25 cellular contexts compared by ENCODE assay signal in the genomic region with DNA sequence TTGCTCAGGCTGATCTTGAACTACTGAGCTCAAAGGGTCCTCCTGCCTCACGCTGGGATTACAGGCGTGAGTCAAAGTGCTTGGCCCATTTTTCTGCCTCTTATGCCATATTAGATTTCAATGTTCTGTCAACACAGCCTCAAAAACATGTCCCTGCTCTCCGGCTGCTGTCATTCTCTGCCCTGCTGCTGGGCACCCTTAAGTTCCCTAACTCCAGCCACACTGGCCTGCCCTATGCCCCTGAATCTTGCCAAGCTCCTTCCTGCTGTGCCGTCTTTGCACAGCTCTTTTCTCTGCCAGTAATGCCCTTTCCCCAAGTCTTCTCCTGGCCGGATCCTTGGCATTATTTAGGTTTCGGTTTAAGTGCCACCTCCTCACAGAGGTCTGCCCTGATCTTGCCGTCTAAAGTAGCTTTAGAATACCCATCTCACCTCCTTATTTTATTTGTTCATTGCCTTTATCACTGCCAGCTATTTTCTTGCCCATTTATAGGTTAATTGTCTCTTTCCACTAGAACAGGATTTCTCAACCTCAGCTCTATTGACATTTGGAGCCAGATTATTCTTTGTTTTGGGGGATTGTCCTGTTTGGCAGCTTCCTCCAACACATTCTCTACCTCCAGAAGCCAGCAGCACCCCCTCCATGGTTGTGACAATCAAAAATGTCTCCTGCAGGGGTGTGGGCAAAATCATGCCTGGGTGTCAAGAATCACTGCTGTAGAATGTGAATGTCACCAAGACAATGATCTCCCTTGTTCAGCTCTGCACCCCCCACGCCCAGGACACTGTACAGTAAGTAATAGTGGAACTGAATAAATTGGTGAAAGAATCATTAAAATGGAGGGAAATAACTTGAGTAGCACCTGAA.
DNase-seq lines count a peak whose midpoint lies in the region; ATAC-seq, FAIRE-seq and TF ChIP-seq lines count a peak whose summit lies in the region.
"Had no signal": no experiment of that assay in that cellular context is flagged by ENCODE, and none has a peak within 500 bp of the region (broad histone marks: within the 10 kb centered on the region; RNA-seq: fewer than 3 reads in every experiment).

No MANE protein-coding gene starts in this region.

- CTCF ChIA-PET in HepG2 (lab: Yijun Ruan, JAX; ENCODE audit: low intra/inter-chr PET ratio, low total read pairs) = no interaction called here

- no peak for ATAC-seq in HepG2
- ATAC-seq: A549, GM12878, Panc1 had no signal

- H3K4me1 ChIP-seq in liver (ENCODE audit: control insufficient read depth in 4 of 4, insufficient read depth in 4 of 4, low read length in 3 of 4) (peaks cover 1 to 19% (median 17%) of the 10 kb centered on the region in 4 donors), HepG2 (ENCODE audit: insufficient read depth, low read length) (no peaks in the 10 kb centered on the region), parathyroid adenoma (peaks cover 3% of the 10 kb centered on the region), tibial nerve (peaks cover 0 to 7% (median 0%) of the 10 kb centered on the region in 4 donors)
- H3K4me1 ChIP-seq: A549, Caco-2 had no signal

- in situ Hi-C loops in HepG2 (cut with HindIII; ENCODE audit: extremely low pct_ligation_motif_present, low pct_unique_long_range_greater_than_20kb) = no loop called here

- H3K4me2 ChIP-seq in HepG2 (ENCODE audit: low read depth, low read length) = no peak overlapping the region
- no peak overlapping the region for H3K4me2 ChIP-seq in parathyroid adenoma (ENCODE audit: low read length)
- H3K4me2 ChIP-seq: A549 had no signal

- FAIRE-seq in HepG2 (lab: Jason Lieb, UNC) (no peak), GM12891 (lab: Jason Lieb, UNC) (no peak)
- FAIRE-seq: A549, GM12878 had no signal

- no peaks in the 10 kb centered on the region for H3K9me3 ChIP-seq in liver (ENCODE audit: control insufficient read depth in 4 of 4, low read length in 3 of 4)
- H3K9me3 ChIP-seq in HepG2 (ENCODE audit: low read length) = no peaks in the 10 kb centered on the region
- no peaks in the 10 kb centered on the region for H3K9me3 ChIP-seq in parathyroid adenoma (ENCODE audit: control insufficient read depth, low read length)
- no peaks in the 10 kb centered on the region for H3K9me3 ChIP-seq in tibial nerve
- H3K9me3 ChIP-seq: A549, Caco-2 had no signal

- H3K4me3 ChIP-seq in liver (ENCODE audit: low read depth in 1 of 3, low read length in 3 of 3) (peak overlapping the region in 1 of 3 donors; percentile 15), HepG2 (replicated peaks in 1 of 3; ENCODE audit: insufficient read depth in 1 of 3, low read depth in 2 of 3, low read length in 3 of 3) (no peak overlapping the region), parathyroid adenoma (ENCODE audit: low read depth, low read length) (no peak overlapping the region), tibial nerve (peak overlapping the region in 2 of 4 donors; percentile 16)
- H3K4me3 ChIP-seq: A549, GM12878 had no signal

- TF ChIP-seq RAD21 in liver (IDR thresholded peaks at IDR 0.05) (peak in 1 of 2 donors; percentile 50), HepG2 (CRISPR knock-in tag; IDR thresholded peaks at IDR 0.05) (no peak)

- H3K36me3 ChIP-seq in liver (ENCODE audit: control insufficient read depth in 4 of 4, insufficient read depth in 3 of 4, low read depth in 1 of 4, low read length in 3 of 4) (peaks cover 0 to 1% (median 0%) of the 10 kb centered on the region in 4 donors), HepG2 (replicated peaks in 1 of 2; ENCODE audit: control insufficient read depth in 1 of 2, insufficient read depth in 2 of 2, low read length in 2 of 2) (no peaks in the 10 kb centered on the region), parathyroid adenoma (ENCODE audit: control insufficient read depth, insufficient read depth, low read length) (no peaks in the 10 kb centered on the region), tibial nerve (no peaks in the 10 kb centered on the region)

- POLR2A ChIA-PET in HepG2 (lab: Yijun Ruan, JAX) = no interaction called here

- DNase-seq in HepG2 (ENCODE audit: low spot score) (no peak), globus pallidus (ENCODE audit: low spot score) (peak; percentile 54), tibial nerve (ENCODE audit: low spot score in 2 of 2) (no peak), NCI-H2081 treated with DMSO at 0.1 percent for 48 hours (lab: John Stamatoyannopoulos, UW) (no peak), GM12891 (ENCODE audit: insufficient read length, low spot score) (no peak)
- DNase-seq in activated effector memory CD4-positive, alpha-beta T cell treated with anti-CD3 and anti-CD28 coated beads, Interleukin-2, amount 50 U/mL, for 16 hours = no peak
- DNase-seq: AML-193; Caco-2; CD4-positive, alpha-beta memory T cell; GDM1; NCI-H1048; NCI-H1417; NCI-H1694; NCI-H2107; NCI-H446 treated with DMSO at 0.1 percent for 48 hours; NCI-H526; NCI-H82; SHP77 had no signal

- H3K9ac ChIP-seq in liver (ENCODE audit: low read depth in 1 of 2, low read length in 2 of 2) (no peak overlapping the region), HepG2 (ENCODE audit: insufficient read depth, low read depth, low read length) (no peak overlapping the region), parathyroid adenoma (no peak overlapping the region)

- TF ChIP-seq CTCF in liver (IDR thresholded peaks at IDR 0.05; ENCODE audit: low read depth, low read length, missing input control) (no peak), HepG2 (CRISPR knock-in tag; IDR thresholded peaks at IDR 0.05) (no peak), parathyroid adenoma (IDR thresholded peaks at IDR 0.05) (no peak), tibial nerve (IDR thresholded peaks at IDR 0.05) (no peak)

- intact Hi-C loops in HepG2 (cut with micrococcal nuclease; ENCODE audit: unreplicated experiment) = no loop called here

- TF ChIP-seq POLR2A in HepG2 (IDR thresholded peaks at IDR 0.05; ENCODE audit: insufficient read depth in 1 of 2, low read depth in 2 of 2, low read length in 2 of 2) (no peak), tibial nerve (IDR thresholded peaks at IDR 0.05) (no peak), GM12891 (IDR thresholded peaks at IDR 0.05; ENCODE audit: low read depth, low read length) (no peak)

- H3K27ac ChIP-seq in liver (ENCODE audit: low read depth in 1 of 2, low read length in 2 of 2) (peak overlapping the region; percentile 9 to 51), HepG2 (ENCODE audit: extremely low read length, insufficient read depth, low read length) (no peak overlapping the region), parathyroid adenoma (no peak overlapping the region), tibial nerve (peak overlapping the region in 3 of 4 donors; percentile 13 to 76 (median 23))
- H3K27ac ChIP-seq: A549, HL-60, RWPE1 had no signal

- H3K27me3 ChIP-seq in liver (ENCODE audit: control insufficient read depth in 4 of 4, insufficient read depth in 4 of 4, low read length in 3 of 4) (no peaks in the 10 kb centered on the region), HepG2 (ENCODE audit: control insufficient read depth in 1 of 2, insufficient read depth in 2 of 2, low read length in 2 of 2) (peaks cover 2 to 26% of the 10 kb centered on the region in 2 experiments; a peak in 2 of 5 replicates), parathyroid adenoma (ENCODE audit: control insufficient read depth, insufficient read depth, low read length) (no peaks in the 10 kb centered on the region), tibial nerve (no peaks in the 10 kb centered on the region)

- no peaks in the 10 kb centered on the region for H4K20me1 ChIP-seq in HepG2 (ENCODE audit: insufficient read depth, low read length)

- BruUV-seq in HepG2 (replicated peaks; lab: Mats Ljungman, UMichigan) = no TSS peak

- TF ChIP-seq EP300 in HepG2 (IDR thresholded peaks at IDR 0.05; ENCODE audit: low read depth in 2 of 2, low read length in 2 of 2) = no peak
- no peak for TF ChIP-seq EP300 in HepG2 (CRISPR knock-in tag; IDR thresholded peaks at IDR 0.05; ENCODE audit: borderline replicate concordance)
- TF ChIP-seq EP300 in tibial nerve (IDR thresholded peaks at IDR 0.05) = no peak

- WGBS in liver = 39% methylated on average over 8 of the region's 8 CpGs
- 36% methylated on average over 8 of the region's 8 CpGs for WGBS in HepG2 (ENCODE audit: low lambda C conversion rate)
- 55% methylated on average over 8 of the region's 8 CpGs for WGBS in tibial nerve, 2 donors

- H3K79me2 ChIP-seq in HepG2 (ENCODE audit: insufficient read depth, low read length) (no peaks in the 10 kb centered on the region), parathyroid adenoma (no peaks in the 10 kb centered on the region)

- H2AFZ ChIP-seq in HepG2 (ENCODE audit: low read length) (no peak overlapping the region), parathyroid adenoma (peak overlapping the region; percentile 25)

TF ChIP-seq in liver, 16 proteins besides CTCF, POLR2A, EP300 and RAD21 (continues in another document):
- TF ChIP-seq JUND (IDR thresholded peaks at IDR 0.05) (no peak), NR2F2 (IDR thresholded peaks at IDR 0.05) (no peak), SP1 (IDR thresholded peaks at IDR 0.05) (peak; percentile 57)
- TF ChIP-seq, protein P1, sequence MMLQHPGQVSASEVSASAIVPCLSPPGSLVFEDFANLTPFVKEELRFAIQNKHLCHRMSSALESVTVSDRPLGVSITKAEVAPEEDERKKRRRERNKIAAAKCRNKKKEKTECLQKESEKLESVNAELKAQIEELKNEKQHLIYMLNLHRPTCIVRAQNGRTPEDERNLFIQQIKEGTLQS (IDR thresholded peaks at IDR 0.05) = no peak

TF ChIP-seq in HepG2, 621 proteins besides CTCF, POLR2A, EP300 and RAD21:
- TF ChIP-seq GFI1 (CRISPR knock-in tag; IDR thresholded peaks at IDR 0.05; ENCODE audit: borderline replicate concordance) = no peak
- no peak for TF ChIP-seq ZSCAN21 (CRISPR knock-in tag; IDR thresholded peaks at IDR 0.05; ENCODE audit: borderline replicate concordance)
- no peak for TF ChIP-seq ZNF670 (CRISPR knock-in tag; IDR thresholded peaks at IDR 0.05; ENCODE audit: borderline replicate concordance)
- TF ChIP-seq ZNF101 (CRISPR knock-in tag; IDR thresholded peaks at IDR 0.05; ENCODE audit: borderline replicate concordance, low read depth) = no peak
- TF ChIP-seq ZNF747 (CRISPR knock-in tag; IDR thresholded peaks at IDR 0.05; ENCODE audit: borderline replicate concordance) = no peak
- TF ChIP-seq ZNF180 (CRISPR knock-in tag; IDR thresholded peaks at IDR 0.05; ENCODE audit: borderline replicate concordance, low read depth) = no peak

TF ChIP-seq in GM12891, 5 proteins besides CTCF, POLR2A, EP300 and RAD21:
- TF ChIP-seq SPI1 (IDR thresholded peaks at IDR 0.05; ENCODE audit: low read depth, low read length) = no peak
- no peak for TF ChIP-seq POLR2AphosphoS5 (IDR thresholded peaks at IDR 0.05; ENCODE audit: low read depth, low read length)
- no peak for TF ChIP-seq PAX5 (IDR thresholded peaks at IDR 0.05; ENCODE audit: insufficient read depth, low read length, severe bottlenecking)
- TF ChIP-seq TAF1 (IDR thresholded peaks at IDR 0.05; ENCODE audit: low read depth, low read length) = no peak
- TF ChIP-seq POU2F2 (IDR thresholded peaks at IDR 0.05; ENCODE audit: low read depth, low read length) = no peak

Comparison
In these comparisons a context has a peak if more than half of its experiments do, and no peak if none do; other contexts are left out.
1. H3K27ac ChIP-seq: peak in liver (2 of 2) and tibial nerve (3 of 4); none in HepG2 (single experiment) and parathyroid adenoma (single experiment).